ENCODE assay signal across 1 cellular context in genomic region chr1:42937836-42938595, GRCh38.
TF ChIP-seq lines count a peak whose summit lies in the region.

No MANE protein-coding gene starts in this region.

TF ChIP-seq in HepG2, 621 proteins besides CTCF, POLR2A, EP300 and RAD21 (continued from another document):
- TF ChIP-seq CREB1 (IDR thresholded peaks at IDR 0.05): no peak
- TF ChIP-seq CREB1 (CRISPR knock-in tag; IDR thresholded peaks at IDR 0.05): 0 out of 2 replicates have a peak, but pooled peaks have one; percentile 21
TF ChIP-seq in HepG2: peak in this region for 3.
